In genomic region chr20:64269604-64270411, GRCh38 we compare ENCODE assay signal across 13 cellular contexts.
"Had no signal": no experiment of that assay in that cellular context is flagged by ENCODE, and none has a peak within 500 bp of the region (broad histone marks: within the 10 kb centered on the region; RNA-seq: fewer than 3 reads in every experiment).

No MANE protein-coding gene starts in this region.

- H3K27ac ChIP-seq: right lobe of liver, suprapubic skin had no signal

- H3K27me3 ChIP-seq: right lobe of liver, suprapubic skin had no signal

- H3K27me3 Mint-ChIP-seq: activated CD4-positive, alpha-beta T cell treated with anti-CD3 and anti-CD28 coated beads, Interleukin-2, amount 10 ng/mL, durations not matched to agents 24 days and 14 days; activated naive CD4-positive, alpha-beta T cell treated with anti-CD3 and anti-CD28 coated beads, Interleukin-2, amount 10 ng/mL, durations not matched to agents 7 days and 5 days; dendritic cell treated with granulocyte-macrophage colony-stimulating factor and Interleukin-4, amounts not matched to agents 40 ng/mL and 50 ng/mL, for 4 days; stimulated activated naive B cell treated with anti-CD40 and anti-IgM and Interleukin-4, amounts not matched to agents 10 μg/mL and 1 μg/mL and 100 μg/mL, for 72 hours had no signal

- DNase-seq: activated CD4-positive, alpha-beta T cell treated with anti-CD3 and anti-CD28 coated beads, Interleukin-2, amount 10 ng/mL, durations not matched to agents 24 days and 14 days; activated CD8-positive, alpha-beta memory T cell treated with anti-CD3 and anti-CD28 coated beads for 24 hours; activated naive CD4-positive, alpha-beta T cell treated with anti-CD3 and anti-CD28 coated beads, Interleukin-2, amount 10 ng/mL, durations not matched to agents 7 days and 5 days; activated T-cell treated with anti-CD3 and anti-CD28 coated beads for 4 hours; left colon; mammary epithelial cell; right lobe of liver; SK-N-SH; stimulated activated naive B cell treated with anti-CD40 and anti-IgM and Interleukin-4, amounts not matched to agents 10 μg/mL and 1 μg/mL and 100 μg/mL, for 72 hours had no signal

- H3K9me3 Mint-ChIP-seq: activated CD4-positive, alpha-beta T cell treated with anti-CD3 and anti-CD28 coated beads, Interleukin-2, amount 10 ng/mL, durations not matched to agents 24 days and 14 days; activated naive CD4-positive, alpha-beta T cell treated with anti-CD3 and anti-CD28 coated beads, Interleukin-2, amount 10 ng/mL, durations not matched to agents 7 days and 5 days; activated T-helper 2 cell treated with anti-CD3 and anti-CD28 coated beads, Interferon-gamma antibody, Interleukin-2, Interleukin-4, amounts not matched to agents 10 μg/mL and 5 μg/mL and 100 μg/mL, durations not matched to agents 14 hours and 24 hours and 36 hours; dendritic cell treated with granulocyte-macrophage colony-stimulating factor and Interleukin-4, amounts not matched to agents 40 ng/mL and 50 ng/mL, for 4 days; stimulated activated naive B cell treated with anti-CD40 and anti-IgM and Interleukin-4, amounts not matched to agents 10 μg/mL and 1 μg/mL and 100 μg/mL, for 72 hours; T-helper 1 cell treated with Interleukin-12 subunit alpha and Interleukin-12 subunit beta and Interleukin-4 antibody, amounts not matched to agents 30 μg/mL and 1 μg/mL, for 36 hours had no signal

- H3K9ac ChIP-seq: SK-N-SH had no signal

- ATAC-seq: left colon; stimulated activated naive B cell treated with anti-CD40 and anti-IgM and Interleukin-4, amounts not matched to agents 10 μg/mL and 1 μg/mL and 100 μg/mL, for 72 hours had no signal

- H3K4me1 ChIP-seq: right lobe of liver, suprapubic skin had no signal

- H3K4me3 Mint-ChIP-seq: activated CD4-positive, alpha-beta T cell treated with anti-CD3 and anti-CD28 coated beads, Interleukin-2, amount 10 ng/mL, durations not matched to agents 24 days and 14 days; activated naive CD4-positive, alpha-beta T cell treated with anti-CD3 and anti-CD28 coated beads, Interleukin-2, amount 10 ng/mL, durations not matched to agents 7 days and 5 days; dendritic cell treated with granulocyte-macrophage colony-stimulating factor and Interleukin-4, amounts not matched to agents 40 ng/mL and 50 ng/mL, for 4 days; stimulated activated naive B cell treated with anti-CD40 and anti-IgM and Interleukin-4, amounts not matched to agents 10 μg/mL and 1 μg/mL and 100 μg/mL, for 72 hours; T-helper 1 cell treated with Interleukin-12 subunit alpha and Interleukin-12 subunit beta and Interleukin-4 antibody, amounts not matched to agents 30 μg/mL and 1 μg/mL, for 36 hours had no signal

- H3K9me3 ChIP-seq: right lobe of liver, SK-N-SH, suprapubic skin had no signal

- H3K4me2 ChIP-seq: SK-N-SH had no signal

- H3K4me1 Mint-ChIP-seq: activated CD4-positive, alpha-beta T cell treated with anti-CD3 and anti-CD28 coated beads, Interleukin-2, amount 10 ng/mL, durations not matched to agents 24 days and 14 days; activated naive CD4-positive, alpha-beta T cell treated with anti-CD3 and anti-CD28 coated beads, Interleukin-2, amount 10 ng/mL, durations not matched to agents 7 days and 5 days had no signal

- H3K27ac Mint-ChIP-seq: activated CD4-positive, alpha-beta T cell treated with anti-CD3 and anti-CD28 coated beads, Interleukin-2, amount 10 ng/mL, durations not matched to agents 24 days and 14 days; activated naive CD4-positive, alpha-beta T cell treated with anti-CD3 and anti-CD28 coated beads, Interleukin-2, amount 10 ng/mL, durations not matched to agents 7 days and 5 days; activated T-helper 2 cell treated with anti-CD3 and anti-CD28 coated beads, Interferon-gamma antibody, Interleukin-2, Interleukin-4, amounts not matched to agents 10 μg/mL and 5 μg/mL and 100 μg/mL, durations not matched to agents 14 hours and 24 hours and 36 hours; dendritic cell treated with granulocyte-macrophage colony-stimulating factor and Interleukin-4, amounts not matched to agents 40 ng/mL and 50 ng/mL, for 4 days; stimulated activated naive B cell treated with anti-CD40 and anti-IgM and Interleukin-4, amounts not matched to agents 10 μg/mL and 1 μg/mL and 100 μg/mL, for 72 hours; T-helper 1 cell treated with Interleukin-12 subunit alpha and Interleukin-12 subunit beta and Interleukin-4 antibody, amounts not matched to agents 30 μg/mL and 1 μg/mL, for 36 hours had no signal

- H3K4me3 ChIP-seq: right lobe of liver, suprapubic skin had no signal
